Comparison of ENCODE assay signal across 8 cellular contexts in the genomic region with DNA sequence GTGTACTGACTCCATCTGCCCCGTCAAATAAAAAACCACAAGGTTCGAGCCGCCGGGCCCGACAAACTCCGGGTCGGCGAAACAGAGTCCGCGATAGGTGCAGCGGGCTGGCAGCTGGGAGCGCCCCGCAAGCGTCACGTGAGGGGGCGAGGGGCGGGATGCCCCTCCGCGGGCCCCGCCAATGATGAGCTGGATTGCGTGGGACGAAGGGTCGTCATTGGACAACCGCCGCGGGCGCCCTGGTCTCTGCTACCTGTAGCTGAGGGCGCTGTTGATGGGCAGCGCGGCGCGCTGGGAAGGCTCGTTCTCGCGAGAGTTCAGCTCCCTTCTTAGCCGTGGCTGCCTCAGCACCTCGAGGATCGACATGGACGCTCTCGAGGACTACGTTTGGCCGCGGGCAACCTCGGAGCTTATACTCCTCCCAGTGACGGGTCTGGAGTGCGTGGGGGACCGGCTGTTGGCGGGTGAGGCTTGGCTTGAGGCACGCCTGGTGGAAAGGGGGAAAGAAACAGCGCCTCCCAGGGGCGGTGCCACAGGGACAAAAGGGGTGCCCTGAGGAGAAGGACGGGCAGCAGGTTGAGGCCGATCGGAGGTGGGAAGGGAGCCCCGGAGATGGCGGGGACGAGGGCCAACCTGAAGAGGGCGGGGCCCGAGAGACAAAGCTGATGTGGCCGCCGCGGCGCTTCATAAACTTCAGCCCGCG. TPM values are rescaled to one million over a fixed set of nuclear protein-coding genes. Genes with fewer than 3 reads are reported as not detected.
DNase-seq lines count a peak whose midpoint lies in the region; TF ChIP-seq lines count a peak whose summit lies in the region.

A gene with protein sequence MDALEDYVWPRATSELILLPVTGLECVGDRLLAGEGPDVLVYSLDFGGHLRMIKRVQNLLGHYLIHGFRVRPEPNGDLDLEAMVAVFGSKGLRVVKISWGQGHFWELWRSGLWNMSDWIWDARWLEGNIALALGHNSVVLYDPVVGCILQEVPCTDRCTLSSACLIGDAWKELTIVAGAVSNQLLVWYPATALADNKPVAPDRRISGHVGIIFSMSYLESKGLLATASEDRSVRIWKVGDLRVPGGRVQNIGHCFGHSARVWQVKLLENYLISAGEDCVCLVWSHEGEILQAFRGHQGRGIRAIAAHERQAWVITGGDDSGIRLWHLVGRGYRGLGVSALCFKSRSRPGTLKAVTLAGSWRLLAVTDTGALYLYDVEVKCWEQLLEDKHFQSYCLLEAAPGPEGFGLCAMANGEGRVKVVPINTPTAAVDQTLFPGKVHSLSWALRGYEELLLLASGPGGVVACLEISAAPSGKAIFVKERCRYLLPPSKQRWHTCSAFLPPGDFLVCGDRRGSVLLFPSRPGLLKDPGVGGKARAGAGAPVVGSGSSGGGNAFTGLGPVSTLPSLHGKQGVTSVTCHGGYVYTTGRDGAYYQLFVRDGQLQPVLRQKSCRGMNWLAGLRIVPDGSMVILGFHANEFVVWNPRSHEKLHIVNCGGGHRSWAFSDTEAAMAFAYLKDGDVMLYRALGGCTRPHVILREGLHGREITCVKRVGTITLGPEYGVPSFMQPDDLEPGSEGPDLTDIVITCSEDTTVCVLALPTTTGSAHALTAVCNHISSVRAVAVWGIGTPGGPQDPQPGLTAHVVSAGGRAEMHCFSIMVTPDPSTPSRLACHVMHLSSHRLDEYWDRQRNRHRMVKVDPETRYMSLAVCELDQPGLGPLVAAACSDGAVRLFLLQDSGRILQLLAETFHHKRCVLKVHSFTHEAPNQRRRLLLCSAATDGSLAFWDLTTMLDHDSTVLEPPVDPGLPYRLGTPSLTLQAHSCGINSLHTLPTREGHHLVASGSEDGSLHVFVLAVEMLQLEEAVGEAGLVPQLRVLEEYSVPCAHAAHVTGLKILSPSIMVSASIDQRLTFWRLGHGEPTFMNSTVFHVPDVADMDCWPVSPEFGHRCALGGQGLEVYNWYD (plus strand): TSS at position 324 of the 703 bp plus-strand sequence. CDS start 41 bp downstream, at position 365.

- H3K4me2 ChIP-seq in MM.1S (ENCODE audit: low read depth, low read length) = peak within 1 kb of the TSS; percentile 96

- H3K4me1 Mint-ChIP-seq in neural crest cell = peaks cover 26% of the 10 kb centered on the region

- H3K9me2 ChIP-seq in MM.1S (replicated peaks; ENCODE audit: insufficient read depth, low read length) = no peaks in the 10 kb centered on the region

- H3K9me3 ChIP-seq in MM.1S (replicated peaks; ENCODE audit: insufficient read depth, low read length) (no peaks in the 10 kb centered on the region), stomach smooth muscle (ENCODE audit: control insufficient read depth in 2 of 2, low read length in 2 of 2) (no peaks in the 10 kb centered on the region)

- peaks cover 10% of the 10 kb centered on the region for H3K36me3 Mint-ChIP-seq in neural crest cell (ENCODE audit: low read depth)

- H3K4me1 ChIP-seq in MM.1S (ENCODE audit: low read length) (peaks cover 3% of the 10 kb centered on the region; the same call in 1 of the 2 replicates), stomach smooth muscle (ENCODE audit: control insufficient read depth, insufficient read depth, low read length) (peaks cover 18% of the 10 kb centered on the region)

- H3K79me2 ChIP-seq in MM.1S (ENCODE audit: low read length) = peaks cover 53% of the 10 kb centered on the region

- H3K27ac ChIP-seq in MM.1S (ENCODE audit: low read length) (peak within 1 kb of the TSS; percentile 82), stomach smooth muscle (ENCODE audit: low read length) (peak within 1 kb of the TSS; percentile 97)

- H2AFZ ChIP-seq in MM.1S (ENCODE audit: low read length) = peak within 1 kb of the TSS; percentile 62

- H3K4me3 ChIP-seq in MM.1S (ENCODE audit: low read length) = peak within 1 kb of the TSS; percentile 87
- peak within 1 kb of the TSS; percentile 62 to 85 for H3K4me3 ChIP-seq in foreskin fibroblast (ENCODE audit: low read depth in 1 of 2, low read length in 2 of 2)
- H3K4me3 ChIP-seq in stomach smooth muscle (ENCODE audit: low read length in 2 of 2) = peak within 1 kb of the TSS; percentile 90 to 95

- peaks cover 3% of the 10 kb centered on the region for H3K27me3 Mint-ChIP-seq in neural crest cell (ENCODE audit: low read depth)

- H3K27ac Mint-ChIP-seq in neural crest cell (ENCODE audit: unreplicated experiment) = peak within 1 kb of the TSS; percentile 100

- H3K27me3 ChIP-seq in MM.1S (replicated peaks; ENCODE audit: insufficient read depth, low read length) = no peaks in the 10 kb centered on the region
- no peaks in the 10 kb centered on the region for H3K27me3 ChIP-seq in stomach smooth muscle (ENCODE audit: control insufficient read depth in 1 of 2, insufficient read depth in 2 of 2, low read length in 2 of 2)

- H3K9me3 Mint-ChIP-seq in neural crest cell = no peaks in the 10 kb centered on the region

- H4K20me1 ChIP-seq in MM.1S (ENCODE audit: insufficient read depth, low read length) = no peaks in the 10 kb centered on the region

- peaks cover 4% of the 10 kb centered on the region; the same call in 1 of the 2 replicates for H3F3A ChIP-seq in MM.1S (ENCODE audit: insufficient read depth, low read length)

- H3K9ac ChIP-seq in MM.1S (ENCODE audit: low read length) (peak within 1 kb of the TSS; percentile 97), stomach smooth muscle (ENCODE audit: low read length in 2 of 2) (peak within 1 kb of the TSS; percentile 92 to 94)

- peak within 1 kb of the TSS; percentile 100 for H3K4me3 Mint-ChIP-seq in neural crest cell

- DNase-seq in GF-D8 (lab: John Stamatoyannopoulos, UW) (peak; percentile 91), HCEC 1CT (peak; percentile 96), MM.1S (peak; percentile 98), SIG-M5 (lab: John Stamatoyannopoulos, UW) (peak; percentile 91), activated gamma-delta T cell treated with Interleukin-2 at 50 U/mL for 16 hours (peak; percentile 97), foreskin fibroblast (peak; percentile 97 to 99), neural crest cell (ENCODE audit: low read depth, low spot score) (peak; percentile 93)

- TF ChIP-seq CTCF in MM.1S (IDR thresholded peaks at IDR 0.05; ENCODE audit: low read length) = peak; percentile 58
- peak; percentile 9 for TF ChIP-seq CTCF in foreskin fibroblast (IDR thresholded peaks at IDR 0.05; ENCODE audit: low read depth, low read length)
- peak; percentile 47 for TF ChIP-seq CTCF in neural crest cell (conservative IDR thresholded peaks at IDR 0.05)

- H3K36me3 ChIP-seq in MM.1S (replicated peaks; ENCODE audit: insufficient read depth, low read length) = no peaks in the 10 kb centered on the region
- peaks cover 5 to 11% of the 10 kb centered on the region in 2 donors for H3K36me3 ChIP-seq in stomach smooth muscle (ENCODE audit: control insufficient read depth in 2 of 2, insufficient read depth in 2 of 2, low read length in 2 of 2)

RNA-seq across cellular contexts. Expression of the gene that starts here (rescaled TPM):
- total RNA-seq in neural crest cell = 284 and 294 TPM in 2 replicates

Comparison
In these comparisons a context has a peak if more than half of its experiments do, and no peak if none do; other contexts are left out.
1. Peak in every context shown above with its lines: DNase-seq, H3K4me3 ChIP-seq and H3K27ac ChIP-seq.